ENCODE assay signal across 8 cellular contexts in genomic region chr10:14822879-14823755, GRCh38. TPM values are rescaled to one million over a fixed set of nuclear protein-coding genes. Genes with fewer than 3 reads are reported as not detected.
DNase-seq lines count a peak whose midpoint lies in the region; ATAC-seq and TF ChIP-seq lines count a peak whose summit lies in the region.

No MANE protein-coding gene starts in this region.

- POLR2A ChIA-PET in PC-3 (lab: Charles Lee; ENCODE audit: unreplicated experiment) = no interaction called here

- TF ChIP-seq CTCF in GM12874 (IDR thresholded peaks at IDR 0.05; ENCODE audit: insufficient read depth, low read depth, low read length) (peak; percentile 57; the same call in 1 of the 2 replicates), PC-3 (conservative IDR thresholded peaks at IDR 0.05; ENCODE audit: low read depth, low read length) (peak; percentile 70), hepatocyte (IDR thresholded peaks at IDR 0.05; ENCODE audit: poor library complexity) (peak; percentile 64)

- no TSS peak for BruUV-seq in PC-3 (replicated peaks; lab: Mats Ljungman, UMichigan)

- ATAC-seq in PC-3 = peak; percentile 60

- H3K27me3 ChIP-seq in PC-3 (ENCODE audit: low read length) (no peaks in the 10 kb centered on the region), hepatocyte (no peaks in the 10 kb centered on the region)

- DNase-seq in Ammon's horn (ENCODE audit: low spot score) = peak; percentile 59
- DNase-seq in PC-3 = peak; percentile 60
- DNase-seq in amniotic epithelial cell (ENCODE audit: low read depth) = peak; percentile 25
- DNase-seq in hepatocyte (ENCODE audit: low spot score) = peak; percentile 47
- DNase-seq in stimulated activated CD4-positive, alpha-beta T cell treated with anti-CD3 and anti-CD28 coated beads, Interleukin-2, amount 100 ng/mL, for 24 hours = peak; percentile 40 to 49
- no peak for DNase-seq in NCI-H1930 (lab: John Stamatoyannopoulos, UW)
- no peak for DNase-seq in NCI-H2029 treated with DMSO at 0.1 percent for 48 hours (lab: John Stamatoyannopoulos, UW)

- no peaks in the 10 kb centered on the region for H3K9me2 ChIP-seq in PC-3 (replicated peaks; ENCODE audit: low read length)
- no peaks in the 10 kb centered on the region for H3K9me2 ChIP-seq in hepatocyte (replicated peaks; ENCODE audit: insufficient read depth)

- H4K20me1 ChIP-seq in PC-3 (ENCODE audit: low read length) (no peaks in the 10 kb centered on the region), hepatocyte (ENCODE audit: insufficient read depth, poor library complexity, severe bottlenecking) (no peaks in the 10 kb centered on the region)

- H3K9ac ChIP-seq in PC-3 (ENCODE audit: low read length) = no peak overlapping the region

- H3K79me2 ChIP-seq in PC-3 (ENCODE audit: low read length) (no peaks in the 10 kb centered on the region), hepatocyte (no peaks in the 10 kb centered on the region)

- 40% methylated on average over 3 of the region's 3 CpGs for WGBS in hepatocyte (ENCODE audit: low lambda C conversion rate, missing lambda C conversion rate)

- intact Hi-C loops in PC-3 (cut with micrococcal nuclease) = loop anchor here (1.0 to 5.0 kb wide), 6 partner anchors 151 to 696 kb away; no protein-coding TSS in a partner anchor

- H3F3A ChIP-seq in PC-3 (ENCODE audit: low read length, unreplicated experiment) = no peaks in the 10 kb centered on the region

- no peak overlapping the region for H2AFZ ChIP-seq in PC-3 (ENCODE audit: low read length)
- H2AFZ ChIP-seq in hepatocyte = no peak overlapping the region

- H3K36me3 ChIP-seq in PC-3 (ENCODE audit: low read depth, low read length) (no peaks in the 10 kb centered on the region), hepatocyte (replicated peaks; ENCODE audit: insufficient read depth, low read depth) (no peaks in the 10 kb centered on the region)

- H3K4me2 ChIP-seq in PC-3 (ENCODE audit: low read length) (no peak overlapping the region), hepatocyte (no peak overlapping the region)

- peaks cover 19% of the 10 kb centered on the region for H3K4me1 ChIP-seq in PC-3 (ENCODE audit: insufficient read depth, low read length)
- no peaks in the 10 kb centered on the region for H3K4me1 ChIP-seq in hepatocyte (ENCODE audit: insufficient read depth)

- H3K27ac ChIP-seq in PC-3 (ENCODE audit: low read length) = no peak overlapping the region
- H3K27ac ChIP-seq in hepatocyte = no peak overlapping the region

- H3K4me3 ChIP-seq in PC-3 (ENCODE audit: low read length) = no peak overlapping the region
- H3K4me3 ChIP-seq in hepatocyte = no peak overlapping the region

- CTCF ChIA-PET in PC-3 (lab: Charles Lee) = interaction anchor here (0.7 to 0.8 kb wide), 2 partner anchors 263 to 277 kb away, joined by 3 read pairs; no protein-coding TSS in a partner anchor

- no peaks in the 10 kb centered on the region for H3K9me3 ChIP-seq in PC-3 (ENCODE audit: low read length)
- no peaks in the 10 kb centered on the region for H3K9me3 ChIP-seq in hepatocyte (ENCODE audit: low read depth)

RNA-seq across cellular contexts. Expression of gene CDNF, which starts 14.7 kb away (rescaled TPM):
- total RNA-seq in PC-3 (2014; rRNA removed) = 1.2 TPM in 1 of 2 replicates, not detected in the other
- total RNA-seq in hepatocyte = 3.1 and 7.6 TPM in 2 replicates
- 2.3 and 2.4 TPM in 2 replicates for polyA plus RNA-seq in hepatocyte

RNA-seq across cellular contexts. Expression of gene HSPA14, which starts 15.0 kb away (rescaled TPM):
- total RNA-seq in PC-3 (2014; rRNA removed) (17.5 and 18.1 TPM in 2 replicates), hepatocyte (12.8 and 20.2 TPM in 2 replicates)
- 9.9 and 13.8 TPM in 2 replicates for polyA plus RNA-seq in hepatocyte

RNA-seq across cellular contexts. Expression of gene MSANTD7, which starts 15.0 kb away (rescaled TPM):
- 8.2 and 10.7 TPM in 2 replicates for total RNA-seq in PC-3 (2014; rRNA removed)
- 13.3 and 14.0 TPM in 2 replicates for total RNA-seq in hepatocyte
- 9.2 and 11.6 TPM in 2 replicates for polyA plus RNA-seq in hepatocyte

RNA-seq across cellular contexts. Expression of gene FAM107B, which starts 48.4 kb away (rescaled TPM):
- total RNA-seq in PC-3 (2014; rRNA removed) (33.5 and 36.6 TPM in 2 replicates), hepatocyte (84.8 and 85.5 TPM in 2 replicates)
- polyA plus RNA-seq in hepatocyte = 73.3 and 85.9 TPM in 2 replicates

RNA-seq across cellular contexts. Expression of gene SUV39H2, which starts 55.5 kb away (rescaled TPM):
- total RNA-seq in PC-3 (2014; rRNA removed) = 6.4 and 6.9 TPM in 2 replicates
- 15.5 and 19.9 TPM in 2 replicates for total RNA-seq in hepatocyte
- 8.0 and 8.6 TPM in 2 replicates for polyA plus RNA-seq in hepatocyte

Comparison
In these comparisons a context has a peak if more than half of its experiments do, and no peak if none do; other contexts are left out.
1. DNase-seq: peak in Ammon's horn (single experiment), PC-3 (single experiment), amniotic epithelial cell (single experiment), hepatocyte (single experiment) and stimulated activated CD4-positive, alpha-beta T cell treated with anti-CD3 and anti-CD28 coated beads, Interleukin-2, amount 100 ng/mL, for 24 hours (2 of 2); none in NCI-H1930 (0 of 2) and NCI-H2029 treated with DMSO at 0.1 percent for 48 hours (single experiment).
2. Peak in every context shown above with its lines, with median percentiles within 50 percentile points of each other: CTCF ChIP-seq.